8 cellular contexts compared by ENCODE assay signal in genomic region chr4:138053601-138054322, GRCh38.
A peak's percentile ranks its signal among the peaks of the same experiment; 100 is the strongest.
DNase-seq lines count a peak whose midpoint lies in the region; ATAC-seq and TF ChIP-seq lines count a peak whose summit lies in the region.

No MANE protein-coding gene starts in this region.

- H3K27me3 ChIP-seq in GM23248 (replicated peaks; ENCODE audit: insufficient read depth): no peaks in the 10 kb centered on the region
- H3K27me3 ChIP-seq in PC-9 (ENCODE audit: insufficient read depth, low read depth): no peaks in the 10 kb centered on the region
- H3K27me3 ChIP-seq in HAP-1 (ENCODE audit: low read depth): no peaks in the 10 kb centered on the region

- WGBS in GM23248 (ENCODE audit: low coverage in 1 of 2, low lambda C conversion rate in 2 of 2, missing lambda C conversion rate in 2 of 2), 2 experiments: 0 to 3% methylated on average over 5 of the region's 5 CpGs

- DNase-seq in GM23248: peak; percentile 95
- peak in 1 of 2 experiments; percentile 74 for DNase-seq in PC-9
- peak; percentile 89 for DNase-seq in renal cortical epithelial cell (ENCODE audit: low read depth)
- DNase-seq in T-helper 2 cell treated with Interferon-gamma antibody and Interleukin-4, amounts not matched to agents 5 μg/mL and 100 μg/mL, for 36 hours (ENCODE audit: low spot score): no peak
- no peak for DNase-seq in activated T-cell treated with anti-CD3 and anti-CD28 coated beads, Interleukin-2, amount 50 U/mL, for 48 hours
- DNase-seq in HAP-1 (ENCODE audit: low spot score in 2 of 2): no peak

- H3K27me3 Mint-ChIP-seq in T-helper 2 cell treated with Interferon-gamma antibody and Interleukin-4, amounts not matched to agents 5 μg/mL and 100 μg/mL, for 36 hours (ENCODE audit: low read depth): no peaks in the 10 kb centered on the region

- no TSS peak for BruUV-seq in PC-9 (replicated peaks; lab: Mats Ljungman, UMichigan)

- H3K36me3 ChIP-seq in GM23248 (ENCODE audit: low read depth) (no peaks in the 10 kb centered on the region), PC-9 (ENCODE audit: low read depth) (no peaks in the 10 kb centered on the region), HAP-1 (replicated peaks) (no peaks in the 10 kb centered on the region)

- H3K27ac ChIP-seq in GM23248: peak overlapping the region; percentile 65
- H3K27ac ChIP-seq in PC-9: peak overlapping the region; percentile 31; the same call in 1 of the 2 replicates

- POLR2A ChIA-PET in PC-9 (lab: Charles Lee; ENCODE audit: unreplicated experiment): interaction anchor here (0.7 kb wide), 1 partner anchor 512 kb away, joined by 4 read pairs; no protein-coding TSS in a partner anchor

- intact Hi-C loops in PC-9 (cut with micrococcal nuclease; ENCODE audit: unreplicated experiment): no loop called here

- H3K4me2 ChIP-seq in GM23248 (ENCODE audit: unreplicated experiment): peak overlapping the region; percentile 93
- H3K4me2 ChIP-seq in PC-9: peak overlapping the region; percentile 55

- H3K9ac ChIP-seq in GM23248: peak overlapping the region; percentile 23; the same call in 1 of the 2 replicates

- TF ChIP-seq CTCF in PC-9 (conservative IDR thresholded peaks at IDR 0.05): no peak

- no peaks in the 10 kb centered on the region for H3K36me3 Mint-ChIP-seq in T-helper 2 cell treated with Interferon-gamma antibody and Interleukin-4, amounts not matched to agents 5 μg/mL and 100 μg/mL, for 36 hours (ENCODE audit: low read depth)

- 0 out of 2 replicates have a peak overlapping the region, but pooled peaks have one; percentile 12 for H2AFZ ChIP-seq in GM23248
- H2AFZ ChIP-seq in PC-9: no peak overlapping the region

- CTCF ChIA-PET in PC-9 (lab: Charles Lee): interaction anchor here (0.7 kb wide), 1 partner anchor 37 kb away, joined by 4 read pairs; no protein-coding TSS in a partner anchor

- H3K4me3 ChIP-seq in GM23248 (peak overlapping the region; percentile 62), PC-9 (no peak overlapping the region; the same call in 1 of the 2 replicates), HAP-1 (no peak overlapping the region)

- no peaks in the 10 kb centered on the region for H3K9me2 ChIP-seq in GM23248 (ENCODE audit: insufficient read depth)
- H3K9me2 ChIP-seq in PC-9 (ENCODE audit: insufficient read depth): no peaks in the 10 kb centered on the region

- no peaks in the 10 kb centered on the region for H3K9me3 Mint-ChIP-seq in T-helper 2 cell treated with Interferon-gamma antibody and Interleukin-4, amounts not matched to agents 5 μg/mL and 100 μg/mL, for 36 hours

- H3F3A ChIP-seq in GM23248 (ENCODE audit: insufficient read depth): peaks cover 36% of the 10 kb centered on the region
- peaks cover 15% of the 10 kb centered on the region for H3F3A ChIP-seq in PC-9 (ENCODE audit: insufficient read depth, low read depth)

- H3K9me3 ChIP-seq in GM23248 (ENCODE audit: low read depth): no peaks in the 10 kb centered on the region
- H3K9me3 ChIP-seq in PC-9 (ENCODE audit: insufficient read depth, low read depth): no peaks in the 10 kb centered on the region
- no peaks in the 10 kb centered on the region for H3K9me3 ChIP-seq in HAP-1

- H3K4me1 ChIP-seq in GM23248 (ENCODE audit: insufficient read depth) (peaks cover 51% of the 10 kb centered on the region), PC-9 (replicated peaks; ENCODE audit: insufficient read depth) (peaks cover 18% of the 10 kb centered on the region), HAP-1 (no peaks in the 10 kb centered on the region; the same call in 1 of the 2 replicates)

- peak; percentile 86 for ATAC-seq in esophagus mucosa
- ATAC-seq in GM19324 (IDR thresholded peaks at IDR 0.05; ENCODE audit: low FRiP score, unreplicated experiment): no peak

- H3K27ac Mint-ChIP-seq in T-helper 2 cell treated with Interferon-gamma antibody and Interleukin-4, amounts not matched to agents 5 μg/mL and 100 μg/mL, for 36 hours: no peak overlapping the region

- H3K4me3 Mint-ChIP-seq in T-helper 2 cell treated with Interferon-gamma antibody and Interleukin-4, amounts not matched to agents 5 μg/mL and 100 μg/mL, for 36 hours: no peak overlapping the region

- in situ Hi-C loops in GM23248 (cut with MboI) (no loop called here), HAP-1 (cut with MboI; ENCODE audit: low sequenced_read_pairs) (no loop called here)

- H4K20me1 ChIP-seq in GM23248 (ENCODE audit: insufficient read depth) (no peaks in the 10 kb centered on the region), PC-9 (ENCODE audit: insufficient read depth) (no peaks in the 10 kb centered on the region)

- H3K79me2 ChIP-seq in GM23248 (ENCODE audit: insufficient read depth): no peaks in the 10 kb centered on the region
- no peaks in the 10 kb centered on the region for H3K79me2 ChIP-seq in PC-9 (ENCODE audit: low read depth)

- no peaks in the 10 kb centered on the region for H3K4me1 Mint-ChIP-seq in T-helper 2 cell treated with Interferon-gamma antibody and Interleukin-4, amounts not matched to agents 5 μg/mL and 100 μg/mL, for 36 hours (ENCODE audit: low read depth)

Comparison
In these comparisons a context has a peak if more than half of its experiments do, and no peak if none do; other contexts are left out.
1. DNase-seq: peak in GM23248 (single experiment) and renal cortical epithelial cell (single experiment); none in T-helper 2 cell treated with Interferon-gamma antibody and Interleukin-4, amounts not matched to agents 5 μg/mL and 100 μg/mL, for 36 hours (single experiment), activated T-cell treated with anti-CD3 and anti-CD28 coated beads, Interleukin-2, amount 50 U/mL, for 48 hours (0 of 2) and HAP-1 (0 of 2).